ENCODE assay signal across 8 cellular contexts in genomic region chr12:49111206-49111605, GRCh38. TPM values are rescaled to one million over a fixed set of nuclear protein-coding genes. Genes with fewer than 3 reads are reported as not detected.
DNase-seq lines count a peak whose midpoint lies in the region; ATAC-seq, FAIRE-seq and TF ChIP-seq lines count a peak whose summit lies in the region.

No MANE protein-coding gene starts in this region.

- peak overlapping the region; percentile 80 for H3K4me2 ChIP-seq in OCI-LY1 (ENCODE audit: low read length)
- peak overlapping the region; percentile 33 for H3K4me2 ChIP-seq in endothelial cell of umbilical vein (ENCODE audit: insufficient read depth, low read length)

- H3K9me1 ChIP-seq in endothelial cell of umbilical vein (replicated peaks; ENCODE audit: control insufficient read depth, extremely low read depth, insufficient read depth, low read length): no peaks in the 10 kb centered on the region

- H2AFZ ChIP-seq in OCI-LY1 (ENCODE audit: low read length) (peak overlapping the region; percentile 81), endothelial cell of umbilical vein (ENCODE audit: low read depth, low read length) (peak overlapping the region; percentile 87)

- intact Hi-C loops in endothelial cell of umbilical vein (cut with micrococcal nuclease) (loop anchor here (2.0 kb wide), 1 partner anchor 20 kb away; the partner anchor contains the start of gene TUBA1B), prostate gland (cut with DNase I) (no loop called here)

- H3K36me3 ChIP-seq in OCI-LY1 (ENCODE audit: insufficient read depth, low read length) (no peaks in the 10 kb centered on the region), endothelial cell of umbilical vein (ENCODE audit: control insufficient read depth in 2 of 2, extremely low read depth in 1 of 2, insufficient read depth in 2 of 2, low read length in 2 of 2) (peaks cover 0 to 10% of the 10 kb centered on the region in 2 experiments), prostate gland (peaks cover 0 to 3% of the 10 kb centered on the region in 2 donors)

- 46% methylated on average over 6 of the region's 6 CpGs for WGBS in prostate gland

- no peak for TF ChIP-seq POLR2A in endothelial cell of umbilical vein (IDR thresholded peaks at IDR 0.05; ENCODE audit: low read depth, low read length)
- TF ChIP-seq POLR2A in prostate gland (IDR thresholded peaks at IDR 0.05): no peak

- H3K79me2 ChIP-seq in OCI-LY1 (ENCODE audit: insufficient read depth, low read length) (no peaks in the 10 kb centered on the region), endothelial cell of umbilical vein (ENCODE audit: control insufficient read depth, insufficient read depth, low read length) (peaks cover 26% of the 10 kb centered on the region)

- H3K27ac ChIP-seq in OCI-LY1 (ENCODE audit: low read depth, low read length, poor library complexity, severe bottlenecking) (no peak overlapping the region), endothelial cell of umbilical vein (ENCODE audit: insufficient read depth, low read depth, low read length) (no peak overlapping the region), prostate gland (peak overlapping the region; percentile 95 to 96)

- H4K20me1 ChIP-seq in OCI-LY1 (ENCODE audit: insufficient read depth, low read length) (no peaks in the 10 kb centered on the region), endothelial cell of umbilical vein (replicated peaks; ENCODE audit: control insufficient read depth, extremely low read depth, insufficient read depth, low read length) (no peaks in the 10 kb centered on the region)

- FAIRE-seq in endothelial cell of umbilical vein (lab: Jason Lieb, UNC): no peak

- H3F3A ChIP-seq in OCI-LY1 (ENCODE audit: insufficient read depth, low read length): no peaks in the 10 kb centered on the region

- dilution Hi-C loops in endothelial cell of umbilical vein (cut with MboI; ENCODE audit: extremely low pct_ligation_motif_present, low sequenced_read_pairs): no loop called here

- TF ChIP-seq CTCF in GM12875 (IDR thresholded peaks at IDR 0.05; ENCODE audit: borderline replicate concordance, insufficient read depth, low read depth, low read length) (no peak), OCI-LY1 (IDR thresholded peaks at IDR 0.05; ENCODE audit: low read length) (no peak), endothelial cell of umbilical vein (IDR thresholded peaks at IDR 0.05; ENCODE audit: extremely low read depth in 1 of 2, insufficient read depth in 1 of 2, low read depth in 1 of 2, low read length in 2 of 2) (no peak), prostate gland (IDR thresholded peaks at IDR 0.05) (no peak)

- H3K9ac ChIP-seq in OCI-LY1 (ENCODE audit: low read length) (peak overlapping the region; percentile 61), endothelial cell of umbilical vein (replicated peaks; ENCODE audit: extremely low read depth, insufficient read depth, low read length) (peak overlapping the region; percentile 67)

- H3K9me2 ChIP-seq in OCI-LY1 (ENCODE audit: low read depth, low read length): no peaks in the 10 kb centered on the region

- H3K4me3 ChIP-seq in GM12875 (ENCODE audit: low read depth, low read length) (peak overlapping the region; percentile 29), OCI-LY1 (ENCODE audit: low read depth, low read length, poor library complexity, severe bottlenecking) (peak overlapping the region; percentile 92), endothelial cell of umbilical vein (replicated peaks in 1 of 3; ENCODE audit: insufficient read depth in 1 of 3, low read depth in 1 of 3, low read length in 3 of 3) (peak overlapping the region in 2 of 3 experiments; percentile 19 to 60), prostate gland (peak overlapping the region; percentile 88)

- no TSS peak for BruUV-seq in endothelial cell of umbilical vein (replicated peaks; lab: Mats Ljungman, UMichigan)

- H3K9me3 ChIP-seq in OCI-LY1 (ENCODE audit: low read length) (no peaks in the 10 kb centered on the region), endothelial cell of umbilical vein (replicated peaks; ENCODE audit: control insufficient read depth, insufficient read depth, low read length) (no peaks in the 10 kb centered on the region), prostate gland (no peaks in the 10 kb centered on the region)

- ATAC-seq in GM18870 (IDR thresholded peaks at IDR 0.05; ENCODE audit: unreplicated experiment): no peak

- no peaks in the 10 kb centered on the region for H3K27me3 ChIP-seq in OCI-LY1 (ENCODE audit: insufficient read depth, low read length)
- H3K27me3 ChIP-seq in endothelial cell of umbilical vein (ENCODE audit: control insufficient read depth in 2 of 2, insufficient read depth in 2 of 2, low read length in 2 of 2): no peaks in the 10 kb centered on the region
- no peaks in the 10 kb centered on the region for H3K27me3 ChIP-seq in prostate gland (replicated peaks; ENCODE audit: insufficient read depth)

- POLR2A ChIA-PET in endothelial cell of umbilical vein (lab: Charles Lee): interaction anchor here (0.6 to 5.2 kb wide), 5 partner anchors 9 to 110 kb away, joined by 3 to 27 read pairs (median 5); partner anchors contain the start of genes DHH and TUBA1B

- H3K4me1 ChIP-seq in OCI-LY1 (ENCODE audit: insufficient read depth, low read length, severe bottlenecking) (peaks cover 19% of the 10 kb centered on the region), endothelial cell of umbilical vein (ENCODE audit: control insufficient read depth, extremely low read depth, insufficient read depth, low read length) (peaks cover 14% of the 10 kb centered on the region), prostate gland (replicated peaks) (no peaks in the 10 kb centered on the region)

- DNase-seq in endothelial cell of umbilical vein (ENCODE audit: low read depth, low spot score) (no peak), prostate gland (ENCODE audit: low spot score) (no peak), occipital lobe (lab: John Stamatoyannopoulos, UW) (no peak), AML-193 (lab: John Stamatoyannopoulos, UW) (no peak), anterior cingulate cortex (lab: John Stamatoyannopoulos, UW) (no peak)

- CTCF ChIA-PET in endothelial cell of umbilical vein (lab: Charles Lee): interaction anchor here (1.0 to 5.7 kb wide), 14 partner anchors 9 to 131 kb away, joined by 3 to 56 read pairs (median 12); partner anchors contain the start of genes DHH and TUBA1B

RNA-seq across cellular contexts. Expression of gene LMBR1L, which starts 0.6 kb away (rescaled TPM):
- 92.8 and 106 TPM in 2 replicates for total RNA-seq in endothelial cell of umbilical vein
- 78.3 and 99.1 TPM in 2 replicates for polyA plus RNA-seq in endothelial cell of umbilical vein
- polyA plus RNA-seq in endothelial cell of umbilical vein (2011; cell fraction: cytosol; rRNA removed): 41.6 and 57.0 TPM in 2 replicates
- polyA plus RNA-seq in endothelial cell of umbilical vein (2011; cell fraction: nucleus; rRNA removed): 340 and 481 TPM in 2 replicates
- polyA plus RNA-seq in endothelial cell of umbilical vein (2012): 78.3 and 84.6 TPM in 2 replicates
- 172 and 185 TPM in 2 replicates for polyA minus RNA-seq in endothelial cell of umbilical vein
- 5.4 TPM for polyA minus RNA-seq in endothelial cell of umbilical vein (2011; cell fraction: cytosol; rRNA and poly(A)+ RNA removed)
- polyA minus RNA-seq in endothelial cell of umbilical vein (2011; cell fraction: nucleus; rRNA and poly(A)+ RNA removed): 110 and 154 TPM in 2 replicates
- 100 to 1,000 TPM in 1 of 2 donors, 10 to 100 TPM in 1; 25.2 to 143 TPM for total RNA-seq in prostate gland
- total RNA-seq in occipital lobe: 90.8 TPM

RNA-seq across cellular contexts. Expression of gene DHH, which starts 16.6 kb away (rescaled TPM):
- total RNA-seq in endothelial cell of umbilical vein (3.3 and 3.9 TPM in 2 replicates), prostate gland (100 to 1,000 TPM in 1 of 2 donors, under 1 TPM in 1; 0.18 to 114 TPM), occipital lobe (0.47 TPM)
- polyA plus RNA-seq in endothelial cell of umbilical vein: 2.9 and 4.2 TPM in 2 replicates
- 1.7 and 3.0 TPM in 2 replicates for polyA plus RNA-seq in endothelial cell of umbilical vein (2011; cell fraction: cytosol; rRNA removed)
- polyA plus RNA-seq in endothelial cell of umbilical vein (2011; cell fraction: nucleus; rRNA removed): 1.4 and 1.8 TPM in 2 replicates
- polyA plus RNA-seq in endothelial cell of umbilical vein (2012): 1.7 and 2.6 TPM in 2 replicates
- 1.5 and 3.0 TPM in 2 replicates for polyA minus RNA-seq in endothelial cell of umbilical vein
- polyA minus RNA-seq in endothelial cell of umbilical vein (2011; cell fraction: cytosol; rRNA and poly(A)+ RNA removed): not detected
- polyA minus RNA-seq in endothelial cell of umbilical vein (2011; cell fraction: nucleus; rRNA and poly(A)+ RNA removed): 1.3 and 1.5 TPM in 2 replicates

RNA-seq across cellular contexts. Expression of gene TUBA1B, which starts 20.0 kb away (rescaled TPM):
- total RNA-seq in endothelial cell of umbilical vein (2,228 and 2,245 TPM in 2 replicates), prostate gland (100 to 1,000 TPM; 292 to 922 TPM), occipital lobe (1,492 TPM)
- polyA plus RNA-seq in endothelial cell of umbilical vein: 5,362 and 5,535 TPM in 2 replicates
- polyA plus RNA-seq in endothelial cell of umbilical vein (2011; cell fraction: cytosol; rRNA removed): 3,501 and 4,863 TPM in 2 replicates
- 1,748 and 1,873 TPM in 2 replicates for polyA plus RNA-seq in endothelial cell of umbilical vein (2011; cell fraction: nucleus; rRNA removed)
- 1,739 and 2,630 TPM in 2 replicates for polyA plus RNA-seq in endothelial cell of umbilical vein (2012)
- 3,873 and 4,381 TPM in 2 replicates for polyA minus RNA-seq in endothelial cell of umbilical vein
- polyA minus RNA-seq in endothelial cell of umbilical vein (2011; cell fraction: cytosol; rRNA and poly(A)+ RNA removed): 1,513 TPM
- polyA minus RNA-seq in endothelial cell of umbilical vein (2011; cell fraction: nucleus; rRNA and poly(A)+ RNA removed): 672 and 794 TPM in 2 replicates

RNA-seq across cellular contexts. Expression of gene RHEBL1, which starts 41.4 kb away (rescaled TPM):
- total RNA-seq in endothelial cell of umbilical vein (2.3 and 2.6 TPM in 2 replicates), prostate gland (1 to 10 TPM; 1.1 to 2.3 TPM), occipital lobe (0.78 TPM)
- 2.2 and 2.7 TPM in 2 replicates for polyA plus RNA-seq in endothelial cell of umbilical vein
- polyA plus RNA-seq in endothelial cell of umbilical vein (2011; cell fraction: cytosol; rRNA removed): 1.7 and 2.1 TPM in 2 replicates
- polyA plus RNA-seq in endothelial cell of umbilical vein (2011; cell fraction: nucleus; rRNA removed): 1.6 and 2.2 TPM in 2 replicates
- 2.0 and 2.6 TPM in 2 replicates for polyA plus RNA-seq in endothelial cell of umbilical vein (2012)
- 1.5 TPM in 1 of 2 replicates, not detected in the other for polyA minus RNA-seq in endothelial cell of umbilical vein
- 2.7 TPM for polyA minus RNA-seq in endothelial cell of umbilical vein (2011; cell fraction: cytosol; rRNA and poly(A)+ RNA removed)
- 0.63 TPM in 1 of 2 replicates, not detected in the other for polyA minus RNA-seq in endothelial cell of umbilical vein (2011; cell fraction: nucleus; rRNA and poly(A)+ RNA removed)

RNA-seq across cellular contexts. Expression of gene KMT2D, which starts 50.6 kb away (rescaled TPM):
- total RNA-seq in endothelial cell of umbilical vein: 106 and 120 TPM in 2 replicates
- polyA plus RNA-seq in endothelial cell of umbilical vein: 11.5 and 15.1 TPM in 2 replicates
- polyA plus RNA-seq in endothelial cell of umbilical vein (2011; cell fraction: cytosol; rRNA removed): 23.2 and 26.0 TPM in 2 replicates
- 85.9 and 110 TPM in 2 replicates for polyA plus RNA-seq in endothelial cell of umbilical vein (2011; cell fraction: nucleus; rRNA removed)
- 40.1 and 45.3 TPM in 2 replicates for polyA plus RNA-seq in endothelial cell of umbilical vein (2012)
- 46.9 and 49.0 TPM in 2 replicates for polyA minus RNA-seq in endothelial cell of umbilical vein
- polyA minus RNA-seq in endothelial cell of umbilical vein (2011; cell fraction: cytosol; rRNA and poly(A)+ RNA removed): 31.9 TPM
- 43.5 and 55.7 TPM in 2 replicates for polyA minus RNA-seq in endothelial cell of umbilical vein (2011; cell fraction: nucleus; rRNA and poly(A)+ RNA removed)
- total RNA-seq in prostate gland: 10 to 100 TPM; 82.7 to 99.7 TPM
- total RNA-seq in occipital lobe: 17.6 TPM

Comparison
In these comparisons a context has a peak if more than half of its experiments do, and no peak if none do; other contexts are left out.
1. H3K4me3 ChIP-seq: peak in every context shown above with its lines; median percentile 92 in OCI-LY1; 88 in prostate gland; 40 in endothelial cell of umbilical vein; 29 in GM12875.
2. H3K27ac ChIP-seq: peak in prostate gland (2 of 2); none in OCI-LY1 (single experiment) and endothelial cell of umbilical vein (single experiment).